ENCODE assay signal across 24 cellular contexts in the genomic region with DNA sequence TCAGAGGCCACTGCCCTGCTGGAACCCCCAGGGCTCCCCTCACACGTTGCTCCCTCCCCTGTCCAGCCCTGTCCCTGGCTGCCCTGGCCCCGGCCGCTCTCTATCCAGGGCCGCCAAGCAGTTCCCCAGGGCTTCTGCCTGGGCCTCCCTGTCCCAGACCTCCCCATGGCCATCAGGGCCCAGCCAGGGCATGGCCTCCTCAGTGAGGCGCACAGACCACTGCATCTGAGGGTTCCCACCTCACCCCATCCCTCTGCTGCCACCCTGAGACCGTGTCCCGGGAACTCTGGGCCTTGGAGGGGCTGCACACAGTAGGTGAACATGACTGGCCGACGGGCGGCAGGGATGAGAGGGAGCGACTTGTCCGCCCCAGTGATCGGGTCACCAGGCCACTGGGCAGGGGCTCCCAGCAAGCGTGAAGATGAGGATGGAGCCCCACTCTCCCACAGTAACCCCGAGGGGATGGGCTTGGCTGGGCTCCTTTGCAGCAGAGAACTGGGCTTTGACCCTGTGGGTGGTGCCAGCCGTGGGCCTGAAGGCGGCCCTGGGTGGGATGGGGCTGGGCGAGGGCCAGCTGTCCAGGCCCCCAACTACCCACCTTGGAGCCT.
DNase-seq lines count a peak whose midpoint lies in the region; ATAC-seq and TF ChIP-seq lines count a peak whose summit lies in the region.
"Had no signal": no experiment of that assay in that cellular context is flagged by ENCODE, and none has a peak within 500 bp of the region (broad histone marks: within the 10 kb centered on the region; RNA-seq: fewer than 3 reads in every experiment).

No MANE protein-coding gene starts in this region.

- ATAC-seq in upper lobe of left lung (ENCODE audit: low FRiP score in 2 of 2) (no peak), GM21786 (IDR thresholded peaks at IDR 0.05; ENCODE audit: unreplicated experiment) (no peak)

- no peak for DNase-seq in RWPE1 (ENCODE audit: low spot score)
- DNase-seq in mesothelial cell of epicardium (ENCODE audit: low spot score in 2 of 2, unreplicated experiment in 2 of 2): no peak
- DNase-seq in upper lobe of left lung: no peak
- DNase-seq in GM19238 (ENCODE audit: insufficient read length, low spot score): no peak
- no peak for DNase-seq in COLO668 (lab: John Stamatoyannopoulos, UW; ENCODE audit: unreplicated experiment)
- DNase-seq: AML-193; Calu3; CD4-positive, alpha-beta memory T cell; DND-41; GM23248; H9; HFFc6; IMR-90; MM.1S; NCI-H2029 treated with DMSO at 0.1 percent for 48 hours; NCI-H2227 treated with DMSO at 0.1 percent for 48 hours; NCI-H526 treated with DMSO at 0.1 percent for 48 hours; SIG-M5 had no signal

- no peaks in the 10 kb centered on the region for H3K27me3 ChIP-seq in upper lobe of left lung
- H3K27me3 ChIP-seq: BLaER1 treated with 17β-estradiol and CSF1 and Interleukin-3, amounts not matched to agents 10 nM and 100 nM had no signal

- peaks cover 54% of the 10 kb centered on the region for H3K4me1 Mint-ChIP-seq in dendritic cell treated with granulocyte-macrophage colony-stimulating factor and Interleukin-4, amounts not matched to agents 40 ng/mL and 50 ng/mL, for 4 days (ENCODE audit: low read depth)
- peaks cover 32% of the 10 kb centered on the region for H3K4me1 Mint-ChIP-seq in mesothelial cell of epicardium
- H3K4me1 Mint-ChIP-seq: CD4-positive, alpha-beta memory T cell had no signal

- peaks cover 18 to 27% (median 23%) of the 10 kb centered on the region in 4 donors for H3K4me1 ChIP-seq in upper lobe of left lung
- H3K4me1 ChIP-seq: A549 had no signal

- WGBS in upper lobe of left lung, 2 donors: 83 to 96% methylated on average over 3 to 11 of the region's 18 CpGs

- peaks cover 22% of the 10 kb centered on the region for H3K36me3 Mint-ChIP-seq in dendritic cell treated with granulocyte-macrophage colony-stimulating factor and Interleukin-4, amounts not matched to agents 40 ng/mL and 50 ng/mL, for 4 days (ENCODE audit: low read depth)
- no peaks in the 10 kb centered on the region for H3K36me3 Mint-ChIP-seq in mesothelial cell of epicardium
- H3K36me3 Mint-ChIP-seq: CD4-positive, alpha-beta memory T cell had no signal

- no peak overlapping the region for H3K4me3 ChIP-seq in upper lobe of left lung
- H3K4me3 ChIP-seq: A549; BLaER1 treated with 17β-estradiol and CSF1 and Interleukin-3, amounts not matched to agents 10 nM and 100 nM; GM23248; SK-N-MC had no signal

- H3K27ac ChIP-seq in RWPE1 (peak overlapping the region; percentile 58), upper lobe of left lung (peak overlapping the region; percentile 82 to 92 (median 85))
- H3K27ac ChIP-seq: GM23248, KMS-11, SK-N-MC had no signal

- TF ChIP-seq EP300 in upper lobe of left lung (IDR thresholded peaks at IDR 0.05): no peak

- intact Hi-C loops in dendritic cell treated with granulocyte-macrophage colony-stimulating factor and Interleukin-4, amounts not matched to agents 40 ng/mL and 50 ng/mL, for 4 days (cut with micrococcal nuclease): no loop called here

- CTCF ChIA-PET in RWPE1 (lab: Yijun Ruan, JAX): no interaction called here

- TF ChIP-seq CTCF in RWPE1 (conservative IDR thresholded peaks at IDR 0.05; ENCODE audit: low read depth) (no peak), mesothelial cell of epicardium (IDR thresholded peaks at IDR 0.05; ENCODE audit: unreplicated experiment) (no peak), upper lobe of left lung (IDR thresholded peaks at IDR 0.05) (no peak)

- H3K4me3 Mint-ChIP-seq in dendritic cell treated with granulocyte-macrophage colony-stimulating factor and Interleukin-4, amounts not matched to agents 40 ng/mL and 50 ng/mL, for 4 days: no peak overlapping the region
- no peak overlapping the region for H3K4me3 Mint-ChIP-seq in mesothelial cell of epicardium
- H3K4me3 Mint-ChIP-seq: CD4-positive, alpha-beta memory T cell; H9; HFFc6 had no signal

- no peaks in the 10 kb centered on the region for H3K9me3 ChIP-seq in upper lobe of left lung
- H3K9me3 ChIP-seq: A549; BLaER1 treated with 17β-estradiol and CSF1 and Interleukin-3, amounts not matched to agents 10 nM and 100 nM had no signal

- peak overlapping the region; percentile 88 for H3K27ac Mint-ChIP-seq in dendritic cell treated with granulocyte-macrophage colony-stimulating factor and Interleukin-4, amounts not matched to agents 40 ng/mL and 50 ng/mL, for 4 days
- peak overlapping the region; percentile 39 for H3K27ac Mint-ChIP-seq in mesothelial cell of epicardium
- H3K27ac Mint-ChIP-seq: CD4-positive, alpha-beta memory T cell; HFFc6 had no signal

- H3K9me3 Mint-ChIP-seq in dendritic cell treated with granulocyte-macrophage colony-stimulating factor and Interleukin-4, amounts not matched to agents 40 ng/mL and 50 ng/mL, for 4 days: no peaks in the 10 kb centered on the region
- H3K9me3 Mint-ChIP-seq in mesothelial cell of epicardium: no peaks in the 10 kb centered on the region
- H3K9me3 Mint-ChIP-seq: CD4-positive, alpha-beta memory T cell; H9; HFFc6 had no signal

- POLR2A ChIA-PET in RWPE1 (lab: Yijun Ruan, JAX; ENCODE audit: low non-redundant PET): no interaction called here

- H3K27me3 Mint-ChIP-seq in dendritic cell treated with granulocyte-macrophage colony-stimulating factor and Interleukin-4, amounts not matched to agents 40 ng/mL and 50 ng/mL, for 4 days: no peaks in the 10 kb centered on the region
- H3K27me3 Mint-ChIP-seq in mesothelial cell of epicardium (ENCODE audit: low read depth): no peaks in the 10 kb centered on the region
- H3K27me3 Mint-ChIP-seq: CD4-positive, alpha-beta memory T cell had no signal

- TF ChIP-seq POLR2A in upper lobe of left lung (IDR thresholded peaks at IDR 0.05): no peak

- H3K36me3 ChIP-seq in upper lobe of left lung: no peaks in the 10 kb centered on the region
